ENCODE assay signal across 8 cellular contexts in the genomic region with DNA sequence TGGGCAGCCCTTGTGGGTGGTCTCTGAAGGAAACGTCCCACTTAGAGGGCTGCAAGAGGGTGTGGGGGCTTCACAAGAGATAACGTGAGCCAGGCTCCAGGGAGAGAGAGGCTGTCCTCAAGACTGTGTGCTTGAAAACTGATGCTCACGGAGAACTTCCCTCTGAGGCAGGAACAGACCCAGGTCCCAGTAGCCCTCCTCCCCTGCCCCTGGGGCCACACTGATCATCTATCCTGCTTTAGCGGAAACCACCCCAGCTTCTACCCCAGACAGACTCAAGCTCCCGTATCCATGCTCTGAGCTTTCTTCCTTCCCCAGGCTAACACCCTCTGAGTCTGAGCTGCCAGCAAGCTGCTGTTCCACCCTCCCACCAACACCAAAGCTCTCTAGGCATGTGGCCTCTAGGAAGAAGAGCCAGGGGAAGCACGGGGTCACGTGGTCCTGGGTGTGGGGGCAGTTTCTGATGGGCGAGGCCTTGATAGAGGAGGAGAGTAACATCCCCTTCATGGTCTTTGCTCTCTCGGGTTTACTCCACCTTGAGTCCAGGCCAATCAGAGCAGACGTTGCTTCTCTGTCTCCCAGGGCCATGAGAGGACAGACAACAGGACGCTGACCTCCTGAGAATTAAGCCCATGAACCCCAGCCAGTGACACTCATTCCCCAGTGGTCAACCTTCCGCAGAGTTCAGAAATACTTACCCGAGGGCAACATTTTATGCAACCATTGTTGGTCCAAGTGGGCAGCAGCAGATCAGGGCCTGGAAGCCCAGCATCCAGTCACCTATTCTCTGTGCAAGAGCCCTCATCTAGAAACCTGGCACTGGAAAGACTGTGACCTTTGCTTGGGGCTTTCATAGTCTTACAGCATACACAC. TPM values are rescaled to one million over a fixed set of nuclear protein-coding genes. Genes with fewer than 3 reads are reported as not detected.
DNase-seq lines count a peak whose midpoint lies in the region; ATAC-seq and TF ChIP-seq lines count a peak whose summit lies in the region.

No MANE protein-coding gene starts in this region.

- no peaks in the 10 kb centered on the region for H3K9me3 ChIP-seq in PC-3 (ENCODE audit: low read length)

- no peaks in the 10 kb centered on the region for H3K9me3 Mint-ChIP-seq in activated naive CD8-positive, alpha-beta T cell treated with anti-CD3 and anti-CD28 coated beads, Interleukin-2, amount 10 ng/mL, durations not matched to agents 7 days and 5 days

- no peak for TF ChIP-seq CTCF in PC-3 (conservative IDR thresholded peaks at IDR 0.05; ENCODE audit: low read depth, low read length)

- peaks cover 9% of the 10 kb centered on the region for H3K4me1 ChIP-seq in PC-3 (ENCODE audit: insufficient read depth, low read length)

- peak overlapping the region; percentile 95 for H3K4me3 Mint-ChIP-seq in activated naive CD8-positive, alpha-beta T cell treated with anti-CD3 and anti-CD28 coated beads, Interleukin-2, amount 10 ng/mL, durations not matched to agents 7 days and 5 days

- no peaks in the 10 kb centered on the region for H3K36me3 ChIP-seq in PC-3 (ENCODE audit: low read depth, low read length)

- no peak overlapping the region for H3K27ac ChIP-seq in PC-3 (ENCODE audit: low read length)
- H3K27ac ChIP-seq in skin epidermis = peak overlapping the region; percentile 81 to 100 (median 94)

- ATAC-seq in GM19035 (IDR thresholded peaks at IDR 0.05; ENCODE audit: unreplicated experiment) (peak; percentile 60), HG03139 (IDR thresholded peaks at IDR 0.05; ENCODE audit: unreplicated experiment) (peak; percentile 63), PC-3 (no peak)
- ATAC-seq in activated naive CD8-positive, alpha-beta T cell treated with anti-CD3 and anti-CD28 coated beads, Interleukin-2, amount 10 ng/mL, durations not matched to agents 7 days and 5 days (ENCODE audit: low read depth) = peak; percentile 32

- H3K27me3 Mint-ChIP-seq in activated naive CD8-positive, alpha-beta T cell treated with anti-CD3 and anti-CD28 coated beads, Interleukin-2, amount 10 ng/mL, durations not matched to agents 7 days and 5 days = no peaks in the 10 kb centered on the region

- intact Hi-C loops in PC-3 (cut with micrococcal nuclease) = loop anchor here (2.0 kb wide), 1 partner anchor 45 kb away; the partner anchor contains the start of gene EMC9

- H3F3A ChIP-seq in PC-3 (ENCODE audit: low read length, unreplicated experiment) = no peaks in the 10 kb centered on the region

- DNase-seq in CD1c-positive myeloid dendritic cell (ENCODE audit: extremely low spot score) (peak; percentile 85), PC-3 (no peak), iPS DF 19.7 (ENCODE audit: low read depth, low spot score) (peak; percentile 57), epidermal melanocyte (ENCODE audit: insufficient read length, low spot score) (no peak)
- peak; percentile 60 for DNase-seq in activated naive CD8-positive, alpha-beta T cell treated with anti-CD3 and anti-CD28 coated beads, Interleukin-2, amount 10 ng/mL, durations not matched to agents 7 days and 5 days

- peaks cover 8% of the 10 kb centered on the region; the same call in 1 of the 2 replicates for H3K79me2 ChIP-seq in PC-3 (ENCODE audit: low read length)

- H4K20me1 ChIP-seq in PC-3 (ENCODE audit: low read length) = no peaks in the 10 kb centered on the region

- POLR2A ChIA-PET in PC-3 (lab: Charles Lee; ENCODE audit: unreplicated experiment) = interaction anchor here (0.6 kb wide), 1 partner anchor 19 kb away, joined by 3 read pairs; the partner anchor contains the start of genes DCAF11 and NRL
- POLR2A ChIA-PET in activated naive CD8-positive, alpha-beta T cell treated with anti-CD3 and anti-CD28 coated beads, Interleukin-2, amount 10 ng/mL, durations not matched to agents 7 days and 5 days (lab: Charles Lee) = interaction anchor here (0.6 to 7.5 kb wide), 20 partner anchors 8 to 334 kb away, joined by 3 to 116 read pairs (median 4); partner anchors contain the start of genes CARMIL3, CBLN3, DCAF11 and IPO4

- peaks cover 28% of the 10 kb centered on the region for H3K36me3 Mint-ChIP-seq in activated naive CD8-positive, alpha-beta T cell treated with anti-CD3 and anti-CD28 coated beads, Interleukin-2, amount 10 ng/mL, durations not matched to agents 7 days and 5 days

- peak overlapping the region; percentile 97 for H3K27ac Mint-ChIP-seq in activated naive CD8-positive, alpha-beta T cell treated with anti-CD3 and anti-CD28 coated beads, Interleukin-2, amount 10 ng/mL, durations not matched to agents 7 days and 5 days

- H3K4me3 ChIP-seq in PC-3 (ENCODE audit: low read length) (peak overlapping the region; percentile 83), skin epidermis (peak overlapping the region; percentile 62 to 94 (median 76))

- H3K4me2 ChIP-seq in PC-3 (ENCODE audit: low read length) = peak overlapping the region; percentile 93

- H3K27me3 ChIP-seq in PC-3 (ENCODE audit: low read length) = no peaks in the 10 kb centered on the region

- CTCF ChIA-PET in PC-3 (lab: Charles Lee) = interaction anchor here (1.4 kb wide), 1 partner anchor 13 kb away, joined by 4 read pairs; no protein-coding TSS in a partner anchor

- no TSS peak for BruUV-seq in PC-3 (replicated peaks; lab: Mats Ljungman, UMichigan)

- peaks cover 29% of the 10 kb centered on the region for H3K4me1 Mint-ChIP-seq in activated naive CD8-positive, alpha-beta T cell treated with anti-CD3 and anti-CD28 coated beads, Interleukin-2, amount 10 ng/mL, durations not matched to agents 7 days and 5 days

- H3K9ac ChIP-seq in PC-3 (ENCODE audit: low read length) = peak overlapping the region; percentile 79

- H2AFZ ChIP-seq in PC-3 (ENCODE audit: low read length) = peak overlapping the region; percentile 97

- H3K9me2 ChIP-seq in PC-3 (replicated peaks; ENCODE audit: low read length) = no peaks in the 10 kb centered on the region

RNA-seq across cellular contexts. Expression of gene PCK2, which starts 1.3 kb away (rescaled TPM):
- 10.0 and 11.6 TPM in 2 replicates for total RNA-seq in PC-3 (2014; rRNA removed)
- 10 to 100 TPM; 47.4 to 50.6 TPM for total RNA-seq in activated naive CD8-positive, alpha-beta T cell treated with anti-CD3 and anti-CD28 coated beads, Interleukin-2, amount 10 ng/mL, durations not matched to agents 7 days and 5 days

RNA-seq across cellular contexts. Expression of gene DCAF11, which starts 19.1 kb away (rescaled TPM):
- total RNA-seq in PC-3 (2014; rRNA removed) = 68.2 and 85.8 TPM in 2 replicates
- 100 to 1,000 TPM; 100 to 105 TPM for total RNA-seq in activated naive CD8-positive, alpha-beta T cell treated with anti-CD3 and anti-CD28 coated beads, Interleukin-2, amount 10 ng/mL, durations not matched to agents 7 days and 5 days

RNA-seq across cellular contexts. Expression of gene NRL, which starts 19.3 kb away (rescaled TPM):
- total RNA-seq in PC-3 (2014; rRNA removed) = 1.5 and 1.7 TPM in 2 replicates
- total RNA-seq in activated naive CD8-positive, alpha-beta T cell treated with anti-CD3 and anti-CD28 coated beads, Interleukin-2, amount 10 ng/mL, durations not matched to agents 7 days and 5 days = 1 to 10 TPM; 3.3 to 3.4 TPM

RNA-seq across cellular contexts. Expression of gene CPNE6, which starts 24.1 kb away (rescaled TPM):
- not detected in 2 replicates for total RNA-seq in PC-3 (2014; rRNA removed)
- under 1 TPM in 1 of 2 experiments, not detected in 1; 0.14 TPM for total RNA-seq in activated naive CD8-positive, alpha-beta T cell treated with anti-CD3 and anti-CD28 coated beads, Interleukin-2, amount 10 ng/mL, durations not matched to agents 7 days and 5 days

RNA-seq across cellular contexts. Expression of gene FITM1, which starts 35.0 kb away (rescaled TPM):
- 0.55 TPM in 1 of 2 replicates, not detected in the other for total RNA-seq in PC-3 (2014; rRNA removed)
- 1 to 10 TPM; 1.3 to 1.7 TPM for total RNA-seq in activated naive CD8-positive, alpha-beta T cell treated with anti-CD3 and anti-CD28 coated beads, Interleukin-2, amount 10 ng/mL, durations not matched to agents 7 days and 5 days

Comparison
In these comparisons a context has a peak if more than half of its experiments do, and no peak if none do; other contexts are left out.
1. DNase-seq: peak in CD1c-positive myeloid dendritic cell (single experiment), activated naive CD8-positive, alpha-beta T cell treated with anti-CD3 and anti-CD28 coated beads, Interleukin-2, amount 10 ng/mL, durations not matched to agents 7 days and 5 days (single experiment) and iPS DF 19.7 (single experiment); none in PC-3 (single experiment) and epidermal melanocyte (single experiment).